In genomic region chr1:69104859-69105258, GRCh38 we compare ENCODE assay signal across 4 cellular contexts.
"Had no signal": no experiment of that assay in that cellular context is flagged by ENCODE, and none has a peak within 500 bp of the region (broad histone marks: within the 10 kb centered on the region; RNA-seq: fewer than 3 reads in every experiment).

No MANE protein-coding gene starts in this region.

- H3K27me3 Mint-ChIP-seq: IgD-negative memory B cell had no signal

- H2AFZ ChIP-seq: GM23338 had no signal

- H3K4me2 ChIP-seq: GM23338 had no signal

- H3K27ac Mint-ChIP-seq: GM23338, H9, IgD-negative memory B cell had no signal

- ATAC-seq: GM23338 had no signal

- H3K4me3 ChIP-seq: GM23338 had no signal

- H3K4me1 Mint-ChIP-seq: GM23338, IgD-negative memory B cell had no signal

- H3K4me3 Mint-ChIP-seq: GM23338, H9, IgD-negative memory B cell had no signal

- DNase-seq: H9, HCEC 1CT had no signal

- H3K36me3 Mint-ChIP-seq: IgD-negative memory B cell had no signal
